Comparison of ENCODE assay signal across 7 cellular contexts in genomic region chr17:50061713-50062045, GRCh38. TPM values are rescaled to one million over a fixed set of nuclear protein-coding genes. Genes with fewer than 3 reads are reported as not detected.
DNase-seq lines count a peak whose midpoint lies in the region; ATAC-seq and TF ChIP-seq lines count a peak whose summit lies in the region.
"Not testable (repeated sequence)": the region's sequence is repeated elsewhere in the genome, so short reads cannot be mapped to it uniquely, and the experiment has no call there.

No MANE protein-coding gene starts in this region.

- CTCF ChIA-PET in HCT116 (lab: Charles Lee): interaction anchor here (1.6 to 3.9 kb wide), 5 partner anchors 17 to 64 kb away, joined by 12 to 22 read pairs (median 20); no protein-coding TSS in a partner anchor
- CTCF ChIA-PET in mammary epithelial cell (lab: Charles Lee; ENCODE audit: low non-redundant PET): not testable (repeated sequence)

- intact Hi-C loops in HCT116 (cut with micrococcal nuclease) (loop anchor here (2.0 kb wide), 1 partner anchor 35 kb away; no protein-coding TSS in a partner anchor), mammary epithelial cell (cut with micrococcal nuclease) (loop anchor here (1.0 to 10.0 kb wide), 2 partner anchors 34 to 557 kb away; no protein-coding TSS in a partner anchor), prostate gland (cut with DNase I) (loop anchor here (5.0 kb wide), 1 partner anchor 34 kb away; no protein-coding TSS in a partner anchor)
- intact Hi-C loops in lower lobe of right lung (cut with DNase I): not testable (repeated sequence)

- POLR2A ChIA-PET in HCT116 (lab: Charles Lee): interaction anchor here (0.7 to 7.3 kb wide), 15 partner anchors 9 to 1236 kb away, joined by 3 to 65 read pairs (median 3); no protein-coding TSS in a partner anchor

- not testable (repeated sequence) for H2AFZ ChIP-seq in HCT116 (ENCODE audit: low read depth, low read length, poor library complexity, severe bottlenecking); mammary epithelial cell (ENCODE audit: low read depth, low read length)

- in situ Hi-C loops in mammary epithelial cell (cut with MboI; ENCODE audit: low sequenced_read_pairs in 2 of 2): loop anchor here (5.0 kb wide), 1 partner anchor 34 kb away; no protein-coding TSS in a partner anchor

- ATAC-seq in HCT116, lower lobe of right lung: not testable (repeated sequence)

- not testable (repeated sequence) for DNase-seq in HCT116 (ENCODE audit: low read depth, low spot score); lower lobe of right lung; prostate gland (ENCODE audit: low spot score)
- DNase-seq in SJSA1 (ENCODE audit: low read depth in 1 of 2, low spot score in 2 of 2): peak in 1 of 2 experiments; percentile 63
- peak; percentile 47 for DNase-seq in mammary epithelial cell
- peak; percentile 46 for DNase-seq in glomerular visceral epithelial cell (ENCODE audit: extremely low spot score)

- not testable (repeated sequence) for H3K9me3 ChIP-seq in HCT116 (ENCODE audit: control insufficient read depth in 1 of 2, insufficient read depth in 1 of 2, low read depth in 1 of 2, low read length in 2 of 2); SJSA1 (replicated peaks); mammary epithelial cell (replicated peaks; ENCODE audit: insufficient read depth, low read length); lower lobe of right lung; prostate gland; subcutaneous abdominal adipose tissue (ENCODE audit: control insufficient read depth in 5 of 5, low read length in 5 of 5)

- H3K4me3 ChIP-seq in HCT116 (replicated peaks in 1 of 2; ENCODE audit: low read depth in 1 of 2, low read length in 2 of 2) (peak overlapping the region; percentile 38 to 50), mammary epithelial cell (replicated peaks in 1 of 3; ENCODE audit: insufficient read depth in 1 of 3, low read depth in 2 of 3, low read length in 3 of 3) (peak overlapping the region in 1 of 3 experiments; percentile 37), lower lobe of right lung (peak overlapping the region; percentile 3)
- not testable (repeated sequence) for H3K4me3 ChIP-seq in SJSA1; prostate gland; subcutaneous abdominal adipose tissue (ENCODE audit: low read depth in 1 of 5, low read length in 5 of 5)

- BruUV-seq in HCT116 (replicated peaks; lab: Mats Ljungman, UMichigan); mammary epithelial cell (replicated peaks; lab: Mats Ljungman, UMichigan): not testable (repeated sequence)

- H3K4me1 ChIP-seq in HCT116 (ENCODE audit: control insufficient read depth in 1 of 2, insufficient read depth in 2 of 2, low read length in 2 of 2) (peaks cover 92 to 98% of the 10 kb centered on the region in 2 experiments), SJSA1 (replicated peaks) (peaks cover 100% of the 10 kb centered on the region), mammary epithelial cell (ENCODE audit: insufficient read depth, low read length) (peaks cover 77% of the 10 kb centered on the region), lower lobe of right lung (peaks cover 82% of the 10 kb centered on the region), subcutaneous abdominal adipose tissue (ENCODE audit: control insufficient read depth in 5 of 5, insufficient read depth in 5 of 5, low read length in 5 of 5) (peaks cover 5 to 76% (median 70%) of the 10 kb centered on the region in 5 donors)
- not testable (repeated sequence) for H3K4me1 ChIP-seq in prostate gland (replicated peaks)

- H3K27ac ChIP-seq in HCT116 (ENCODE audit: low read depth, low read length): peak overlapping the region; percentile 93
- H3K27ac ChIP-seq in SJSA1: peak overlapping the region; percentile 92
- peak overlapping the region; percentile 93 for H3K27ac ChIP-seq in mammary epithelial cell (ENCODE audit: insufficient read depth, low read depth, low read length)
- peak overlapping the region; percentile 96 for H3K27ac ChIP-seq in lower lobe of right lung
- H3K27ac ChIP-seq in prostate gland: peak overlapping the region; percentile 71 to 77
- peak overlapping the region; percentile 54 for H3K27ac ChIP-seq in subcutaneous abdominal adipose tissue (ENCODE audit: low read depth, low read length)

- dilution Hi-C loops in mammary epithelial cell (cut with HindIII; ENCODE audit: low sequenced_read_pairs): loop anchor here (5.0 kb wide), 1 partner anchor 49 kb away; no protein-coding TSS in a partner anchor

- not testable (repeated sequence) for TF ChIP-seq RAD21 in HCT116 (IDR thresholded peaks at IDR 0.05; ENCODE audit: low read depth)

- not testable (repeated sequence) for TF ChIP-seq POLR2A in HCT116 (IDR thresholded peaks at IDR 0.05; ENCODE audit: borderline replicate concordance, extremely low read depth, insufficient read depth, insufficient read length); prostate gland (IDR thresholded peaks at IDR 0.05)

- H4K20me1 ChIP-seq in HCT116 (ENCODE audit: insufficient read depth); mammary epithelial cell (ENCODE audit: insufficient read depth, low read length): not testable (repeated sequence)

- H3K79me2 ChIP-seq in HCT116 (ENCODE audit: insufficient read depth, low read length): peaks cover 99% of the 10 kb centered on the region
- H3K79me2 ChIP-seq in mammary epithelial cell (ENCODE audit: insufficient read depth, low read length): peaks cover 91% of the 10 kb centered on the region

- H3K9me2 ChIP-seq in HCT116 (ENCODE audit: insufficient read depth): not testable (repeated sequence)

- TF ChIP-seq CTCF in HCT116 (IDR thresholded peaks at IDR 0.05 in 2 of 3, conservative IDR thresholded peaks at IDR 0.05 in 1 of 3; ENCODE audit: borderline replicate concordance in 1 of 3, insufficient read depth in 1 of 3, low read depth in 2 of 3, low read length in 2 of 3); mammary epithelial cell (conservative IDR thresholded peaks at IDR 0.05 in 1 of 2, IDR thresholded peaks at IDR 0.05 in 1 of 2; ENCODE audit: extremely low read depth in 1 of 2, insufficient read depth in 1 of 2, low read depth in 1 of 2, low read length in 2 of 2); lower lobe of right lung (IDR thresholded peaks at IDR 0.05); prostate gland (IDR thresholded peaks at IDR 0.05): not testable (repeated sequence)

- H3K27me3 ChIP-seq in HCT116 (ENCODE audit: insufficient read depth, low read length); SJSA1 (replicated peaks); mammary epithelial cell (ENCODE audit: insufficient read depth, low read length); lower lobe of right lung (ENCODE audit: low read depth); prostate gland (replicated peaks; ENCODE audit: insufficient read depth); subcutaneous abdominal adipose tissue (ENCODE audit: control insufficient read depth in 5 of 5, insufficient read depth in 4 of 5, low read length in 5 of 5): not testable (repeated sequence)

- H3K4me2 ChIP-seq in HCT116 (ENCODE audit: low read length) (peak overlapping the region; percentile 87), mammary epithelial cell (ENCODE audit: insufficient read depth, low read depth, low read length) (peak overlapping the region; percentile 94)

- 0% methylated on average over 7 of the region's 10 CpGs for WGBS in mammary epithelial cell (ENCODE audit: low coverage, missing lambda C conversion rate)
- WGBS in prostate gland: 77% methylated on average over 10 of the region's 10 CpGs

- RAD21 ChIA-PET in HCT116 (lab: Charles Lee; ENCODE audit: low non-redundant PET in 1 of 2, low total read pairs in 2 of 2, uncharacterized antibody in 2 of 2, unreplicated experiment in 2 of 2): interaction anchor here (1.6 to 3.3 kb wide), 2 partner anchors 33 to 35 kb away, joined by 7 to 15 read pairs; no protein-coding TSS in a partner anchor

- H3K36me3 ChIP-seq in HCT116 (ENCODE audit: control insufficient read depth in 1 of 2, insufficient read depth in 2 of 2, low read length in 2 of 2) (peaks cover 7 to 18% of the 10 kb centered on the region in 2 experiments; a peak in 3 of 4 replicates), SJSA1 (peaks cover 75% of the 10 kb centered on the region), mammary epithelial cell (ENCODE audit: insufficient read depth, low read length) (peaks cover 22% of the 10 kb centered on the region)
- not testable (repeated sequence) for H3K36me3 ChIP-seq in lower lobe of right lung; prostate gland; subcutaneous abdominal adipose tissue (ENCODE audit: control insufficient read depth in 5 of 5, insufficient read depth in 5 of 5, low read length in 5 of 5)

- H3K9ac ChIP-seq in HCT116 (ENCODE audit: low read length) (peak overlapping the region; percentile 82), mammary epithelial cell (ENCODE audit: insufficient read depth, low read length) (peak overlapping the region; percentile 51)
- H3K9ac ChIP-seq in subcutaneous abdominal adipose tissue (ENCODE audit: low read length in 5 of 5): not testable (repeated sequence)

TF ChIP-seq in HCT116, 20 proteins besides CTCF, POLR2A, EP300 and RAD21:
- peak; percentile 15 for TF ChIP-seq YY1 (IDR thresholded peaks at IDR 0.05; ENCODE audit: extremely low read depth, insufficient replicate concordance, low read depth, low read length)
TF ChIP-seq in HCT116: peak in this region for 1; not testable (repeated sequence) for 19.

RNA-seq across cellular contexts. Expression of gene ITGA3, which starts 5.8 kb away (rescaled TPM):
- 392 TPM for total RNA-seq in HCT116 (2021; ENCODE audit: unreplicated experiment)
- 522 and 560 TPM in 2 replicates for polyA plus RNA-seq in HCT116 (2012)
- 142 and 195 TPM in 2 replicates for total RNA-seq in SJSA1 (2014; rRNA removed; shearing (Covaris generic))
- 1,000 to 10,000 TPM; 1,418 to 2,030 TPM for total RNA-seq in mammary epithelial cell
- polyA plus RNA-seq in mammary epithelial cell: 1,026 TPM
- 2,074 TPM for polyA minus RNA-seq in mammary epithelial cell
- 162 TPM for total RNA-seq in lower lobe of right lung
- 10 to 100 TPM; 67.0 to 71.3 TPM for total RNA-seq in prostate gland

RNA-seq across cellular contexts. Expression of gene PDK2, which starts 33.5 kb away (rescaled TPM):
- total RNA-seq in HCT116 (2021; ENCODE audit: unreplicated experiment): 39.1 TPM
- polyA plus RNA-seq in HCT116 (2012): 62.1 and 68.9 TPM in 2 replicates
- total RNA-seq in SJSA1 (2014; rRNA removed; shearing (Covaris generic)): 22.2 and 25.3 TPM in 2 replicates
- total RNA-seq in mammary epithelial cell: 10 to 100 TPM; 18.2 to 24.8 TPM
- 7.7 TPM for polyA plus RNA-seq in mammary epithelial cell
- 13.5 TPM for polyA minus RNA-seq in mammary epithelial cell
- total RNA-seq in lower lobe of right lung: 35.7 TPM
- 10 to 100 TPM; 47.1 to 79.5 TPM for total RNA-seq in prostate gland
